ENCODE assay signal across 23 cellular contexts in genomic region chr13:36261011-36261410, GRCh38. TPM values are rescaled to one million over a fixed set of nuclear protein-coding genes. Genes with fewer than 3 reads are reported as not detected.
DNase-seq lines count a peak whose midpoint lies in the region; ATAC-seq, FAIRE-seq and TF ChIP-seq lines count a peak whose summit lies in the region.
"Had no signal": no experiment of that assay in that cellular context is flagged by ENCODE, and none has a peak within 500 bp of the region (broad histone marks: within the 10 kb centered on the region; RNA-seq: fewer than 3 reads in every experiment).

No MANE protein-coding gene starts in this region.

- 66 to 69% methylated on average over 3 of the region's 3 CpGs for whole genome bisulfite sequencing in GM23248 (ENCODE audit: low coverage in 1 of 2, low lambda C conversion rate in 2 of 2, missing lambda C conversion rate in 2 of 2), 2 experiments
- 76 to 83% methylated on average over 3 of the region's 3 CpGs for WGBS in gastroesophageal sphincter (ENCODE audit: low coverage in 1 of 2), 2 donors

- H3K27ac ChIP-seq in GM23248: no peak overlapping the region
- no peak overlapping the region for H3K27ac ChIP-seq in gastroesophageal sphincter
- H3K27ac ChIP-seq: A549 had no signal

- no peaks in the 10 kb centered on the region for H3K79me2 ChIP-seq in GM23248 (ENCODE audit: insufficient read depth)

- TF ChIP-seq POLR2A in gastroesophageal sphincter (IDR thresholded peaks at IDR 0.05): no peak

- DNase-seq in GM23248 (peak; percentile 18), adipocyte (ENCODE audit: low read depth) (no peak), bronchial epithelial cell (ENCODE audit: low read depth) (no peak), myocyte (ENCODE audit: low read depth) (peak; percentile 34), GM19240 (ENCODE audit: insufficient read length, low spot score) (no peak)
- no peak for DNase-seq in activated CD4-positive, alpha-beta T cell treated with anti-CD3 and anti-CD28 coated beads, Interleukin-2, amount 50 U/mL, for 1 hour
- DNase-seq: 8988T; ACHN; AML-193; C1 segment of cervical spinal cord; CD4-positive, CD25-positive, alpha-beta regulatory T cell; CD8-positive, alpha-beta T cell; DMS 273 treated with DMSO at 0.1 percent for 48 hours; DMS79; EL; GDM1; H7; HFFc6 had no signal

- in situ Hi-C loops in GM23248 (cut with MboI): no loop called here

- 0 out of 2 replicates have a peak, but pooled peaks cover 4% of the 10 kb centered on the region for H3K4me1 ChIP-seq in GM23248 (ENCODE audit: insufficient read depth)
- H3K4me1 ChIP-seq in adipocyte (ENCODE audit: control insufficient read depth, insufficient read depth, low read length): peaks cover 25% of the 10 kb centered on the region
- no peaks in the 10 kb centered on the region for H3K4me1 ChIP-seq in gastroesophageal sphincter
- H3K4me1 ChIP-seq: A549 had no signal

- no peaks in the 10 kb centered on the region for H3F3A ChIP-seq in GM23248 (ENCODE audit: insufficient read depth)

- H3K9ac ChIP-seq in GM23248: no peak overlapping the region
- peak overlapping the region; percentile 38 for H3K9ac ChIP-seq in adipocyte (ENCODE audit: low read length)

- no peak overlapping the region for H2AFZ ChIP-seq in GM23248

- H3K27me3 ChIP-seq in GM23248 (replicated peaks; ENCODE audit: insufficient read depth) (no peaks in the 10 kb centered on the region), adipocyte (replicated peaks; ENCODE audit: control insufficient read depth, insufficient read depth, low read length) (no peaks in the 10 kb centered on the region), bronchial epithelial cell (ENCODE audit: control insufficient read depth, insufficient read depth, low read length) (no peaks in the 10 kb centered on the region), gastroesophageal sphincter (no peaks in the 10 kb centered on the region)

- no peak for ATAC-seq in gastroesophageal sphincter
- ATAC-seq: A549; CD8-positive, alpha-beta T cell; GM12878 had no signal

- H3K4me3 ChIP-seq in GM23248: no peak overlapping the region
- H3K4me3 ChIP-seq in adipocyte (ENCODE audit: low read length): no peak overlapping the region
- H3K4me3 ChIP-seq in bronchial epithelial cell (ENCODE audit: low read depth, low read length): no peak overlapping the region
- no peak overlapping the region for H3K4me3 ChIP-seq in gastroesophageal sphincter
- H3K4me3 ChIP-seq: A549, GM12878 had no signal

- TF ChIP-seq CTCF in bronchial epithelial cell (IDR thresholded peaks at IDR 0.05; ENCODE audit: insufficient read depth, low read length, severe bottlenecking): no peak
- no peak for TF ChIP-seq CTCF in gastroesophageal sphincter (IDR thresholded peaks at IDR 0.05)

- H3K36me3 ChIP-seq in GM23248 (ENCODE audit: low read depth) (no peaks in the 10 kb centered on the region), adipocyte (ENCODE audit: control insufficient read depth, insufficient read depth, low read length, severe bottlenecking) (no peaks in the 10 kb centered on the region), bronchial epithelial cell (ENCODE audit: control insufficient read depth, insufficient read depth, low read length) (no peaks in the 10 kb centered on the region), gastroesophageal sphincter (no peaks in the 10 kb centered on the region)

- TF ChIP-seq EP300 in gastroesophageal sphincter (IDR thresholded peaks at IDR 0.05): no peak

- H3K4me2 ChIP-seq in GM23248 (ENCODE audit: unreplicated experiment): no peak overlapping the region
- H3K4me2 ChIP-seq: A549 had no signal

- no peaks in the 10 kb centered on the region for H3K9me3 ChIP-seq in GM23248 (ENCODE audit: low read depth)
- H3K9me3 ChIP-seq in adipocyte (ENCODE audit: control insufficient read depth, low read length): no peaks in the 10 kb centered on the region
- H3K9me3 ChIP-seq in gastroesophageal sphincter: no peaks in the 10 kb centered on the region
- H3K9me3 ChIP-seq: A549 had no signal

- no peaks in the 10 kb centered on the region for H3K9me2 ChIP-seq in GM23248 (ENCODE audit: insufficient read depth)

- FAIRE-seq in bronchial epithelial cell (lab: Jason Lieb, UNC): peak; percentile 82
- FAIRE-seq: A549, D721Med, GM12878, H1 had no signal

- no peaks in the 10 kb centered on the region for H4K20me1 ChIP-seq in GM23248 (ENCODE audit: insufficient read depth)

RNA-seq across cellular contexts. Expression of gene CCDC169, which starts 36.6 kb away (rescaled TPM):
- 0.22 and 0.25 TPM in 2 replicates for total RNA-seq in GM23248 (2014; rRNA removed; shearing (Covaris generic))
- polyA plus RNA-seq in GM23248 (2016; fragmentation: Nextera tagmentation; extraction: Ambion mirVana): 0.63 and 0.79 TPM in 2 replicates
- total RNA-seq in bronchial epithelial cell (1.5 and 1.8 TPM in 2 replicates), myocyte (25.4 and 28.1 TPM in 2 replicates), gastroesophageal sphincter (1 to 10 TPM in 1 of 4 donors, under 1 TPM in 2, not detected in 1; 0.46 to 5.6 (median 0.94) TPM)
- 12.6 TPM for polyA plus RNA-seq in myocyte (2012)
- total RNA-seq: CD4-positive, CD25-positive, alpha-beta regulatory T cell; CD8-positive, alpha-beta T cell had no signal
- polyA plus RNA-seq: CD4-positive, CD25-positive, alpha-beta regulatory T cell had no signal

RNA-seq across cellular contexts. Expression of gene SOHLH2, which starts 46.7 kb away (rescaled TPM):
- total RNA-seq in GM23248 (2014; rRNA removed; shearing (Covaris generic)): not detected in 2 replicates
- not detected in 2 replicates for polyA plus RNA-seq in GM23248 (2016; fragmentation: Nextera tagmentation; extraction: Ambion mirVana)
- total RNA-seq in bronchial epithelial cell: 0.38 and 0.53 TPM in 2 replicates
- total RNA-seq in myocyte: 23.7 and 125 TPM in 2 replicates
- polyA plus RNA-seq in myocyte (2012): 24.9 TPM
- total RNA-seq in gastroesophageal sphincter: under 1 TPM in 3 of 4 donors, not detected in 1; 0.19 to 0.47 (median 0.27) TPM
- total RNA-seq: CD4-positive, CD25-positive, alpha-beta regulatory T cell; CD8-positive, alpha-beta T cell; GM12878 had no signal
- polyA plus RNA-seq: CD4-positive, CD25-positive, alpha-beta regulatory T cell had no signal

Comparison
In these comparisons a context has a peak if more than half of its experiments do, and no peak if none do; other contexts are left out.
1. DNase-seq: peak in GM23248 (single experiment) and myocyte (single experiment); none in adipocyte (single experiment), bronchial epithelial cell (single experiment), activated CD4-positive, alpha-beta T cell treated with anti-CD3 and anti-CD28 coated beads, Interleukin-2, amount 50 U/mL, for 1 hour (single experiment) and GM19240 (single experiment).
2. RNA of gene SOHLH2, which starts 46.7 kb away (total RNA-seq): 23.7 to 125 TPM in myocyte; 0.38 to 0.53 TPM in bronchial epithelial cell, 0.19 to 0.47 TPM in gastroesophageal sphincter and not detected in GM23248; every median in the first group is over 10 times any median in the second.